Comparison of ENCODE assay signal across 1 cellular context in the genomic region with DNA sequence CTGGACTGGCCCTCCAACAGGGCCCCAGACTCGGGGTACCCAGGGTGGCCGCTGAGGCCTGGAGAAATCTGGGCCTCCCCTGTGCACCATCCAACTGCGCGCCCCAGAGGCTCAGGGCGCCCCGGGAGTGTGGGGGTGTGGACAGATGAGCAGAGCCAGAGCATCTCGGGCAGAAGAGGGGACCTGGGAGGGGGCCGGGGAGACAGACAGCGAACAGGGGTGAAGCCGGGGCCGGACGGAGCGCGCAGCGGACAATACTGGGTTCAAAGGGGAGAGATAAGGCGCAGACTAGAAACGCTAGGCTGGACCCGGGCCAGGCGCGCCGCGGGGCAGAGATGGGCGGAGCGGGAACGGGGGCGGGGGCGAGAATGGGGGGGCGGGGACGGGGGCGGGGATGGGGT.
A peak's percentile ranks its signal among the peaks of the same experiment; 100 is the strongest.
TF ChIP-seq lines count a peak whose summit lies in the region.

No MANE protein-coding gene starts in this region.

TF ChIP-seq in HepG2, 621 proteins besides CTCF, POLR2A, EP300 and RAD21 (continued from another document and continues in another):
- TF ChIP-seq, protein P1, sequence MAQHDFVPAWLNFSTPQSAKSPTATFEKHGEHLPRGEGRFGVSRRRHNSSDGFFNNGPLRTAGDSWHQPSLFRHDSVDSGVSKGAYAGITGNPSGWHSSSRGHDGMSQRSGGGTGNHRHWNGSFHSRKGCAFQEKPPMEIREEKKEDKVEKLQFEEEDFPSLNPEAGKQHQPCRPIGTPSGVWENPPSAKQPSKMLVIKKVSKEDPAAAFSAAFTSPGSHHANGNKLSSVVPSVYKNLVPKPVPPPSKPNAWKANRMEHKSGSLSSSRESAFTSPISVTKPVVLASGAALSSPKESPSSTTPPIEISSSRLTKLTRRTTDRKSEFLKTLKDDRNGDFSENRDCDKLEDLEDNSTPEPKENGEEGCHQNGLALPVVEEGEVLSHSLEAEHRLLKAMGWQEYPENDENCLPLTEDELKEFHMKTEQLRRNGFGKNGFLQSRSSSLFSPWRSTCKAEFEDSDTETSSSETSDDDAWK (CRISPR knock-in tag; IDR thresholded peaks at IDR 0.05): no peak
- no peak for TF ChIP-seq NFE2L1 (CRISPR knock-in tag; IDR thresholded peaks at IDR 0.05; ENCODE audit: borderline replicate concordance)
- TF ChIP-seq, protein P2, sequence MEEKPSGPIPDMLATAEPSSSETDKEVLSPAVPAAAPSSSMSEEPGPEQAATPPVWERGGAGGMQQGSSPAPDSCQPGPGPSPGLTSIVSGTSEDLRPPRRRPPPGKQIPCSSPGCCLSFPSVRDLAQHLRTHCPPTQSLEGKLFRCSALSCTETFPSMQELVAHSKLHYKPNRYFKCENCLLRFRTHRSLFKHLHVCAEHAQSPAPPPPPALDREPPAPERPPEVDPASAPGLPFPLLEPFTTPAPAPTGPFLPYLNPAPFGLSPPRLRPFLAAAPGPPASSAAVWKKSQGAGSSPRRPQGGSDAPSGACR (CRISPR knock-in tag; IDR thresholded peaks at IDR 0.05): no peak
- no peak for TF ChIP-seq ZNF850 (CRISPR knock-in tag; conservative IDR thresholded peaks at IDR 0.05)
- TF ChIP-seq NR2F6 (IDR thresholded peaks at IDR 0.05): peak; percentile 63; the same call in 1 of the 2 replicates
- peak; percentile 65 for TF ChIP-seq NR2F6 (CRISPR knock-in tag; IDR thresholded peaks at IDR 0.05)
- TF ChIP-seq ZFP1 (CRISPR knock-in tag; IDR thresholded peaks at IDR 0.05): no peak
- no peak for TF ChIP-seq KLF12 (CRISPR knock-in tag; IDR thresholded peaks at IDR 0.05; ENCODE audit: borderline replicate concordance)
- TF ChIP-seq, protein P3, sequence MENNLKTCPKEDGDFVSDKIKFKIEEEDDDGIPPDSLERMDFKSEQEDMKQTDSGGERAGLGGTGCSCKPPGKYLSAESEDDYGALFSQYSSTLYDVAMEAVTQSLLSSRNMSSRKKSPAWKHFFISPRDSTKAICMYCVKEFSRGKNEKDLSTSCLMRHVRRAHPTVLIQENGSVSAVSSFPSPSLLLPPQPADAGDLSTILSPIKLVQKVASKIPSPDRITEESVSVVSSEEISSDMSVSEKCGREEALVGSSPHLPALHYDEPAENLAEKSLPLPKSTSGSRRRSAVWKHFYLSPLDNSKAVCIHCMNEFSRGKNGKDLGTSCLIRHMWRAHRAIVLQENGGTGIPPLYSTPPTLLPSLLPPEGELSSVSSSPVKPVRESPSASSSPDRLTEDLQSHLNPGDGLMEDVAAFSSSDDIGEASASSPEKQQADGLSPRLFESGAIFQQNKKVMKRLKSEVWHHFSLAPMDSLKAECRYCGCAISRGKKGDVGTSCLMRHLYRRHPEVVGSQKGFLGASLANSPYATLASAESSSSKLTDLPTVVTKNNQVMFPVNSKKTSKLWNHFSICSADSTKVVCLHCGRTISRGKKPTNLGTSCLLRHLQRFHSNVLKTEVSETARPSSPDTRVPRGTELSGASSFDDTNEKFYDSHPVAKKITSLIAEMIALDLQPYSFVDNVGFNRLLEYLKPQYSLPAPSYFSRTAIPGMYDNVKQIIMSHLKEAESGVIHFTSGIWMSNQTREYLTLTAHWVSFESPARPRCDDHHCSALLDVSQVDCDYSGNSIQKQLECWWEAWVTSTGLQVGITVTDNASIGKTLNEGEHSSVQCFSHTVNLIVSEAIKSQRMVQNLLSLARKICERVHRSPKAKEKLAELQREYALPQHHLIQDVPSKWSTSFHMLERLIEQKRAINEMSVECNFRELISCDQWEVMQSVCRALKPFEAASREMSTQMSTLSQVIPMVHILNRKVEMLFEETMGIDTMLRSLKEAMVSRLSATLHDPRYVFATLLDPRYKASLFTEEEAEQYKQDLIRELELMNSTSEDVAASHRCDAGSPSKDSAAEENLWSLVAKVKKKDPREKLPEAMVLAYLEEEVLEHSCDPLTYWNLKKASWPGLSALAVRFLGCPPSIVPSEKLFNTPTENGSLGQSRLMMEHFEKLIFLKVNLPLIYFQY (CRISPR knock-in tag; IDR thresholded peaks at IDR 0.05; ENCODE audit: borderline replicate concordance): peak; percentile 40; the same call in 1 of the 2 replicates
- TF ChIP-seq PCBP1 (IDR thresholded peaks at IDR 0.05; ENCODE audit: borderline replicate concordance, low read depth, low read length): 0 out of 2 replicates have a peak, but pooled peaks have one; percentile 74
- TF ChIP-seq NCOR1 (IDR thresholded peaks at IDR 0.05; ENCODE audit: borderline replicate concordance, low read length): no peak; the same call in 1 of the 2 replicates
- TF ChIP-seq CENPX (CRISPR knock-in tag; IDR thresholded peaks at IDR 0.05): no peak
- TF ChIP-seq, protein P4, sequence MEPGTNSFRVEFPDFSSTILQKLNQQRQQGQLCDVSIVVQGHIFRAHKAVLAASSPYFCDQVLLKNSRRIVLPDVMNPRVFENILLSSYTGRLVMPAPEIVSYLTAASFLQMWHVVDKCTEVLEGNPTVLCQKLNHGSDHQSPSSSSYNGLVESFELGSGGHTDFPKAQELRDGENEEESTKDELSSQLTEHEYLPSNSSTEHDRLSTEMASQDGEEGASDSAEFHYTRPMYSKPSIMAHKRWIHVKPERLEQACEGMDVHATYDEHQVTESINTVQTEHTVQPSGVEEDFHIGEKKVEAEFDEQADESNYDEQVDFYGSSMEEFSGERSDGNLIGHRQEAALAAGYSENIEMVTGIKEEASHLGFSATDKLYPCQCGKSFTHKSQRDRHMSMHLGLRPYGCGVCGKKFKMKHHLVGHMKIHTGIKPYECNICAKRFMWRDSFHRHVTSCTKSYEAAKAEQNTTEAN (CRISPR knock-in tag; conservative IDR thresholded peaks at IDR 0.05): no peak
- TF ChIP-seq MEIS2 (CRISPR knock-in tag; IDR thresholded peaks at IDR 0.05): no peak
- TF ChIP-seq, protein P5, sequence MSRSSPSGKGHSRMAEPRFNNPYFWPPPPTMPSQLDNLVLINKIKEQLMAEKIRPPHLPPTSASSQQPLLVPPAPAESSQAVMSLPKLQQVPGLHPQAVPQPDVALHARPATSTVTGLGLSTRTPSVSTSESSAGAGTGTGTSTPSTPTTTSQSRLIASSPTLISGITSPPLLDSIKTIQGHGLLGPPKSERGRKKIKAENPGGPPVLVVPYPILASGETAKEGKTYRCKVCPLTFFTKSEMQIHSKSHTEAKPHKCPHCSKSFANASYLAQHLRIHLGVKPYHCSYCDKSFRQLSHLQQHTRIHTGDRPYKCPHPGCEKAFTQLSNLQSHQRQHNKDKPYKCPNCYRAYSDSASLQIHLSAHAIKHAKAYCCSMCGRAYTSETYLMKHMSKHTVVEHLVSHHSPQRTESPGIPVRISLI (CRISPR knock-in tag; IDR thresholded peaks at IDR 0.05; ENCODE audit: borderline replicate concordance): 0 out of 2 replicates have a peak, but pooled peaks have one; percentile 12
- TF ChIP-seq ETV5 (CRISPR knock-in tag; IDR thresholded peaks at IDR 0.05; ENCODE audit: borderline replicate concordance): peak; percentile 73
- TF ChIP-seq ZNF101 (CRISPR knock-in tag; IDR thresholded peaks at IDR 0.05; ENCODE audit: borderline replicate concordance, low read depth): no peak
- TF ChIP-seq, protein P6, sequence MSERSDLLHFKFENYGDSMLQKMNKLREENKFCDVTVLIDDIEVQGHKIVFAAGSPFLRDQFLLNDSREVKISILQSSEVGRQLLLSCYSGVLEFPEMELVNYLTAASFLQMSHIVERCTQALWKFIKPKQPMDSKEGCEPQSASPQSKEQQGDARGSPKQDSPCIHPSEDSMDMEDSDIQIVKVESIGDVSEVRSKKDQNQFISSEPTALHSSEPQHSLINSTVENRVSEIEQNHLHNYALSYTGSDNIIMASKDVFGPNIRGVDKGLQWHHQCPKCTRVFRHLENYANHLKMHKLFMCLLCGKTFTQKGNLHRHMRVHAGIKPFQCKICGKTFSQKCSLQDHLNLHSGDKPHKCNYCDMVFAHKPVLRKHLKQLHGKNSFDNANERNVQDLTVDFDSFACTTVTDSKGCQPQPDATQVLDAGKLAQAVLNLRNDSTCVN (CRISPR knock-in tag; IDR thresholded peaks at IDR 0.05; ENCODE audit: borderline replicate concordance): no peak
- TF ChIP-seq, protein P7, sequence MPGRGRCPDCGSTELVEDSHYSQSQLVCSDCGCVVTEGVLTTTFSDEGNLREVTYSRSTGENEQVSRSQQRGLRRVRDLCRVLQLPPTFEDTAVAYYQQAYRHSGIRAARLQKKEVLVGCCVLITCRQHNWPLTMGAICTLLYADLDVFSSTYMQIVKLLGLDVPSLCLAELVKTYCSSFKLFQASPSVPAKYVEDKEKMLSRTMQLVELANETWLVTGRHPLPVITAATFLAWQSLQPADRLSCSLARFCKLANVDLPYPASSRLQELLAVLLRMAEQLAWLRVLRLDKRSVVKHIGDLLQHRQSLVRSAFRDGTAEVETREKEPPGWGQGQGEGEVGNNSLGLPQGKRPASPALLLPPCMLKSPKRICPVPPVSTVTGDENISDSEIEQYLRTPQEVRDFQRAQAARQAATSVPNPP (CRISPR knock-in tag; IDR thresholded peaks at IDR 0.05): no peak
- no peak; the same call in 1 of the 2 replicates for TF ChIP-seq ZMAT3 (CRISPR knock-in tag; conservative IDR thresholded peaks at IDR 0.05)
- TF ChIP-seq, protein P8, sequence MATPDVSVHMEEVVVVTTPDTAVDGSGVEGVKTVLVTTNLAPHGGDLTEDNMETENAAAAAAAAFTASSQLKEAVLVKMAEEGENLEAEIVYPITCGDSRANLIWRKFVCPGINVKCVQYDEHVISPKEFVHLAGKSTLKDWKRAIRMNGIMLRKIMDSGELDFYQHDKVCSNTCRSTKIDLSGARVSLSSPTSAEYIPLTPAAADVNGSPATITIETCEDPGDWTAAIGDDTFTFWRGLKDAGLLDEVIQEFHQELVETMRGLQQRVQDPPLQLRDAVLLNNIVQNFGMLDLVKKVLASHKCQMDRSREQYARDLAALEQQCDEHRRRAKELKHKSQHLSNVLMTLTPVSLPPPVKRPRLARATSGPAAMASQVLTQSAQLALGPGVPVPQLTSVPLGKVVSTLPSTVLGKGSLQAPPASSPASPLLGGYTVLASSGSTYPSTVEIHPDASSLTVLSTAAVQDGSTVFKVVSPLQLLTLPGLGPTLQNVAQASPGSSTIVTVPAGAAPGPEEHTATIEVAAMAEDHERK (CRISPR knock-in tag; IDR thresholded peaks at IDR 0.05; ENCODE audit: low read depth): no peak
- TF ChIP-seq TP53 (CRISPR knock-in tag; conservative IDR thresholded peaks at IDR 0.05): no peak
- TF ChIP-seq ZNF703 (CRISPR knock-in tag; IDR thresholded peaks at IDR 0.05; ENCODE audit: borderline replicate concordance): no peak
- no peak for TF ChIP-seq SUZ12 (IDR thresholded peaks at IDR 0.05; ENCODE audit: low read depth, low read length)
- TF ChIP-seq SNRNP70 (IDR thresholded peaks at IDR 0.05; ENCODE audit: low read depth, low read length): no peak
- TF ChIP-seq ZNF17 (CRISPR knock-in tag; IDR thresholded peaks at IDR 0.05): no peak
- TF ChIP-seq PTBP1 (IDR thresholded peaks at IDR 0.05; ENCODE audit: low read depth, low read length, poor library complexity, severe bottlenecking): no peak
- no peak for TF ChIP-seq ZNF460 (CRISPR knock-in tag; IDR thresholded peaks at IDR 0.05; ENCODE audit: borderline replicate concordance)
- TF ChIP-seq ZNF350 (CRISPR knock-in tag; IDR thresholded peaks at IDR 0.05; ENCODE audit: borderline replicate concordance, low read depth): peak; percentile 72; the same call in 1 of the 2 replicates
- TF ChIP-seq, protein P9, sequence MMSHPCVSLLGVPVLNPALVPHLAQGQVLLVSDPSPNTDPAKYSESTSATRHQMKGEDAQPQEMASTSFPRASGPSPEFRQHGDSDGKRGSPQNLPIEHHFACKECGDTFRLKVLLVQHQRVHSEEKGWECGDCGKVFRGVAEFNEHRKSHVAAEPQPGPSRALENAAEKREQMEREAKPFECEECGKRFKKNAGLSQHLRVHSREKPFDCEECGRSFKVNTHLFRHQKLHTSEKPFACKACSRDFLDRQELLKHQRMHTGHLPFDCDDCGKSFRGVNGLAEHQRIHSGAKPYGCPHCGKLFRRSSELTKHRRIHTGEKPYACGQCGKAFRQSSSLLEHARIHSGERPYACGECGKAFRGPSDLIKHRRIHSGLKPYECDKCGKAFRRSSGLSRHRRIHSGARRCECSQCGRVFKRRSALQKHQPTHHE (CRISPR knock-in tag; IDR thresholded peaks at IDR 0.05; ENCODE audit: borderline replicate concordance): no peak
- TF ChIP-seq, protein P10, sequence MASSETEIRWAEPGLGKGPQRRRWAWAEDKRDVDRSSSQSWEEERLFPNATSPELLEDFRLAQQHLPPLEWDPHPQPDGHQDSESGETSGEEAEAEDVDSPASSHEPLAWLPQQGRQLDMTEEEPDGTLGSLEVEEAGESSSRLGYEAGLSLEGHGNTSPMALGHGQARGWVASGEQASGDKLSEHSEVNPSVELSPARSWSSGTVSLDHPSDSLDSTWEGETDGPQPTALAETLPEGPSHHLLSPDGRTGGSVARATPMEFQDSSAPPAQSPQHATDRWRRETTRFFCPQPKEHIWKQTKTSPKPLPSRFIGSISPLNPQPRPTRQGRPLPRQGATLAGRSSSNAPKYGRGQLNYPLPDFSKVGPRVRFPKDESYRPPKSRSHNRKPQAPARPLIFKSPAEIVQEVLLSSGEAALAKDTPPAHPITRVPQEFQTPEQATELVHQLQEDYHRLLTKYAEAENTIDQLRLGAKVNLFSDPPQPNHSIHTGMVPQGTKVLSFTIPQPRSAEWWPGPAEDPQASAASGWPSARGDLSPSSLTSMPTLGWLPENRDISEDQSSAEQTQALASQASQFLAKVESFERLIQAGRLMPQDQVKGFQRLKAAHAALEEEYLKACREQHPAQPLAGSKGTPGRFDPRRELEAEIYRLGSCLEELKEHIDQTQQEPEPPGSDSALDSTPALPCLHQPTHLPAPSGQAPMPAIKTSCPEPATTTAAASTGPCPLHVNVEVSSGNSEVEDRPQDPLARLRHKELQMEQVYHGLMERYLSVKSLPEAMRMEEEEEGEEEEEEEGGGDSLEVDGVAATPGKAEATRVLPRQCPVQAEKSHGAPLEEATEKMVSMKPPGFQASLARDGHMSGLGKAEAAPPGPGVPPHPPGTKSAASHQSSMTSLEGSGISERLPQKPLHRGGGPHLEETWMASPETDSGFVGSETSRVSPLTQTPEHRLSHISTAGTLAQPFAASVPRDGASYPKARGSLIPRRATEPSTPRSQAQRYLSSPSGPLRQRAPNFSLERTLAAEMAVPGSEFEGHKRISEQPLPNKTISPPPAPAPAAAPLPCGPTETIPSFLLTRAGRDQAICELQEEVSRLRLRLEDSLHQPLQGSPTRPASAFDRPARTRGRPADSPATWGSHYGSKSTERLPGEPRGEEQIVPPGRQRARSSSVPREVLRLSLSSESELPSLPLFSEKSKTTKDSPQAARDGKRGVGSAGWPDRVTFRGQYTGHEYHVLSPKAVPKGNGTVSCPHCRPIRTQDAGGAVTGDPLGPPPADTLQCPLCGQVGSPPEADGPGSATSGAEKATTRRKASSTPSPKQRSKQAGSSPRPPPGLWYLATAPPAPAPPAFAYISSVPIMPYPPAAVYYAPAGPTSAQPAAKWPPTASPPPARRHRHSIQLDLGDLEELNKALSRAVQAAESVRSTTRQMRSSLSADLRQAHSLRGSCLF (CRISPR knock-in tag; IDR thresholded peaks at IDR 0.05; ENCODE audit: borderline replicate concordance): 0 out of 2 replicates have a peak, but pooled peaks have one; percentile 38
- no peak for TF ChIP-seq KDM5A (IDR thresholded peaks at IDR 0.05; ENCODE audit: borderline replicate concordance, low read length)
